Comparison of ENCODE assay signal across 8 cellular contexts in the genomic region with DNA sequence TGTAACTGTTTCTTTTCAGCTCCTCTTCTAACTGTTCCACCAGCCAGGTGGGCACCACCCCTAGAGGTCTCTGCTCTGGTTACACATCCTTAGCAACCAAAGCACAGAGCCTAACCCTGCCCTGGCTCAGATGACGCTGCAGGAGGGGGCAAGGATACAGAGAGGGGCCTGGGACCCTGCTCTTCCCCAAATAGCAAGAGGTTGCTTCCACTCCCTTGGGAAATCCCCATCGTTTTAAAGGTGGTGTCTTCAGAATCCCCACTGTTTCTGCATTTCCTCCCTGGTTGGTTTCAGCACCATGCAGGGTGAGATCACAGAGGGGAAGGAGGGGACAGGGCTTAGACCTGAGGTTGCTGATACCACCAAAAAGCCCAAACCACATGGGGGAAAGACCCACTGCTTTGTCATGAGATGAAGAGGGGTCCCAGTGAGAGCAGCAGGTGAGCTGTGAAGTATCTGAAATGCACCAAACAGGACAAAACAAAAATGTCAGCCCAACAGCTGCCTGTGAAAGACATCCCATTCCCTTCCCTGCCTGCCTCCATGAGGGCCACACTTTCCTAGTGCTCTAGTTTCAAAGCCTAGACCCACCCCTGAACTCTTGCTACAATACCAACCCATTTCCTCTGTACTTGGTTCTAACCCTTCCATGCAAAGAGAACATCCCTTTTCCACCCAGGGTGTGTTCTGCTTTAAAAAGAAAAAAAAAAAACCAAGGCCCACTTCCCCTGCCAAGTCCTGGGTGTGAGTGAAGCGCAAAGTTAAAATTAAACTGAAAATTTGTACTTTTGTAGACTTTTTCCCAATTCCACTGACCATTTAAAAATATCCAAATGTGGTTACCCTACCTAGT. TPM values are rescaled to one million over a fixed set of nuclear protein-coding genes. Genes with fewer than 3 reads are reported as not detected.
DNase-seq lines count a peak whose midpoint lies in the region; ATAC-seq, FAIRE-seq and TF ChIP-seq lines count a peak whose summit lies in the region.

No MANE protein-coding gene starts in this region.

- H3K4me1 ChIP-seq in OCI-LY7 (ENCODE audit: insufficient read depth, low read length, poor library complexity, severe bottlenecking) (peaks cover 62% of the 10 kb centered on the region), sigmoid colon (peaks cover 0 to 77% (median 70%) of the 10 kb centered on the region in 4 donors)

- peaks cover 100% of the 10 kb centered on the region for H3K36me3 ChIP-seq in OCI-LY7 (ENCODE audit: insufficient read depth, low read length)
- peaks cover 0 to 9% (median 0%) of the 10 kb centered on the region in 4 donors for H3K36me3 ChIP-seq in sigmoid colon

- H3K4me3 ChIP-seq in OCI-LY7 (ENCODE audit: low read depth, low read length, poor library complexity, severe bottlenecking) (no peak overlapping the region), sigmoid colon (no peak overlapping the region)

- H4K20me1 ChIP-seq in OCI-LY7 (ENCODE audit: insufficient read depth, low read length): peaks cover 78% of the 10 kb centered on the region

- H3K27ac ChIP-seq in OCI-LY7 (ENCODE audit: low read depth, low read length, poor library complexity, severe bottlenecking) (peak overlapping the region; percentile 38), sigmoid colon (no peak overlapping the region)

- TF ChIP-seq CTCF in OCI-LY7 (conservative IDR thresholded peaks at IDR 0.05; ENCODE audit: low read length) (peak; percentile 48; the same call in 1 of the 2 replicates), sigmoid colon (IDR thresholded peaks at IDR 0.05) (no peak)

- TF ChIP-seq POLR2A in GM12891 (IDR thresholded peaks at IDR 0.05; ENCODE audit: low read depth, low read length) (no peak), sigmoid colon (IDR thresholded peaks at IDR 0.05) (no peak)

- no TSS peak for BruUV-seq in OCI-LY7 (replicated peaks; lab: Mats Ljungman, UMichigan)

- no peaks in the 10 kb centered on the region for H3K9me3 ChIP-seq in OCI-LY7 (ENCODE audit: low read length)
- no peaks in the 10 kb centered on the region for H3K9me3 ChIP-seq in sigmoid colon

- H3K9me2 ChIP-seq in OCI-LY7 (ENCODE audit: insufficient read depth, low read length): no peaks in the 10 kb centered on the region

- no peaks in the 10 kb centered on the region for H3K27me3 ChIP-seq in sigmoid colon

- intact Hi-C loops in OCI-LY7 (cut with micrococcal nuclease; ENCODE audit: unreplicated experiment): no loop called here
- intact Hi-C loops in sigmoid colon (cut with DNase I): no loop called here

- TF ChIP-seq EP300 in sigmoid colon (IDR thresholded peaks at IDR 0.05): no peak

- DNase-seq in GM12891 (ENCODE audit: insufficient read length, low spot score) (peak; percentile 40), OCI-LY7 (ENCODE audit: low spot score) (peak; percentile 40), sigmoid colon (no peak), SHP77 (lab: John Stamatoyannopoulos, UW) (no peak), mucosa of gallbladder (ENCODE audit: low spot score) (no peak)
- peak; percentile 35 for DNase-seq in activated naive CD8-positive, alpha-beta T cell treated with anti-CD3 and anti-CD28 coated beads, Interleukin-2, amount 50 U/mL, for 16 hours (ENCODE audit: low read depth, low spot score)
- DNase-seq in stimulated activated CD8-positive, alpha-beta memory T cell treated with anti-CD3 and anti-CD28 coated beads, Interleukin-15, amount 100 ng/mL, for 1 hour (ENCODE audit: low read depth): peak; percentile 14

- H2AFZ ChIP-seq in OCI-LY7 (ENCODE audit: low read length): no peak overlapping the region

- WGBS in sigmoid colon, 2 donors: 45 to 74% methylated on average over 3 of the region's 3 CpGs

- CTCF ChIA-PET in OCI-LY7 (lab: Charles Lee; ENCODE audit: unreplicated experiment): no interaction called here

- peak; percentile 55 for ATAC-seq in HG02588 (IDR thresholded peaks at IDR 0.05; ENCODE audit: unreplicated experiment)

- FAIRE-seq in GM12891 (lab: Jason Lieb, UNC): peak; percentile 54

- peaks cover 98% of the 10 kb centered on the region for H3K79me2 ChIP-seq in OCI-LY7 (ENCODE audit: insufficient read depth, low read depth, low read length)

- POLR2A ChIA-PET in OCI-LY7 (lab: Charles Lee): interaction anchor here (0.6 to 0.7 kb wide), 2 partner anchors 20 to 33 kb away, joined by 3 to 4 read pairs; no protein-coding TSS in a partner anchor

- H3K4me2 ChIP-seq in OCI-LY7 (ENCODE audit: low read length): peak overlapping the region; percentile 41; the same call in 1 of the 2 replicates

TF ChIP-seq in GM12891, 5 proteins besides CTCF, POLR2A, EP300 and RAD21:
- peak; percentile 48 for TF ChIP-seq POU2F2 (IDR thresholded peaks at IDR 0.05; ENCODE audit: low read depth, low read length)
- TF ChIP-seq PAX5 (IDR thresholded peaks at IDR 0.05; ENCODE audit: insufficient read depth, low read length, severe bottlenecking): no peak
- TF ChIP-seq SPI1 (IDR thresholded peaks at IDR 0.05; ENCODE audit: low read depth, low read length): peak; percentile 79
- peak; percentile 43; the same call in 1 of the 2 replicates for TF ChIP-seq TAF1 (IDR thresholded peaks at IDR 0.05; ENCODE audit: low read depth, low read length)
- 0 out of 2 replicates have a peak, but pooled peaks have one; percentile 10 for TF ChIP-seq POLR2AphosphoS5 (IDR thresholded peaks at IDR 0.05; ENCODE audit: low read depth, low read length)

RNA-seq across cellular contexts. Expression of a gene that starts 29.0 kb away (rescaled TPM):
- polyA plus RNA-seq in GM12891 (2012; ENCODE audit: low read depth, missing spikeins): 229 TPM
- 232 and 282 TPM in 2 replicates for total RNA-seq in OCI-LY7 (2014; rRNA removed; shearing (Covaris generic))
- 563 and 580 TPM in 2 replicates for total RNA-seq in OCI-LY7 (2022)
- total RNA-seq in sigmoid colon: 10 to 100 TPM; 37.6 to 71.2 (median 58.9) TPM
- 100 to 1,000 TPM in 1 of 3 donors, 10 to 100 TPM in 2; 67.3 to 152 (median 82.1) TPM for polyA plus RNA-seq in sigmoid colon
- 101 TPM for total RNA-seq in mucosa of gallbladder

Comparison
In these comparisons a context has a peak if more than half of its experiments do, and no peak if none do; other contexts are left out.
1. DNase-seq: peak in GM12891 (single experiment), OCI-LY7 (single experiment), activated naive CD8-positive, alpha-beta T cell treated with anti-CD3 and anti-CD28 coated beads, Interleukin-2, amount 50 U/mL, for 16 hours (single experiment) and stimulated activated CD8-positive, alpha-beta memory T cell treated with anti-CD3 and anti-CD28 coated beads, Interleukin-15, amount 100 ng/mL, for 1 hour (single experiment); none in sigmoid colon (single experiment), SHP77 (0 of 2) and mucosa of gallbladder (single experiment).